20 cellular contexts compared by ENCODE assay signal in genomic region chr5:115398726-115399125, GRCh38.
DNase-seq lines count a peak whose midpoint lies in the region; ATAC-seq and TF ChIP-seq lines count a peak whose summit lies in the region.
"Had no signal": no experiment of that assay in that cellular context is flagged by ENCODE, and none has a peak within 500 bp of the region (broad histone marks: within the 10 kb centered on the region; RNA-seq: fewer than 3 reads in every experiment).

No MANE protein-coding gene starts in this region.

- ATAC-seq in HG03280 (IDR thresholded peaks at IDR 0.05; ENCODE audit: unreplicated experiment), result no peak
- ATAC-seq in HG02852 (IDR thresholded peaks at IDR 0.05; ENCODE audit: unreplicated experiment), result no peak
- ATAC-seq in HG03108 (IDR thresholded peaks at IDR 0.05; ENCODE audit: unreplicated experiment), result no peak
- ATAC-seq: CD8-positive, alpha-beta T cell; gastrocnemius medialis; naive thymus-derived CD4-positive, alpha-beta T cell; stimulated activated naive B cell treated with anti-CD40 and anti-IgM and Interleukin-4, amounts not matched to agents 10 μg/mL and 1 μg/mL and 100 μg/mL, for 72 hours had no signal

- H3K27me3 ChIP-seq in AG04450 (ENCODE audit: control insufficient read depth, insufficient read depth, low read length), result no peaks in the 10 kb centered on the region
- H3K27me3 ChIP-seq: gastrocnemius medialis had no signal

- H3K4me3 ChIP-seq in AG04450 (ENCODE audit: low read depth, low read length) (no peak overlapping the region), astrocyte of the spinal cord (ENCODE audit: low read depth, low read length) (no peak overlapping the region), foreskin fibroblast (ENCODE audit: low read depth in 1 of 2, low read length in 2 of 2) (no peak overlapping the region)
- H3K4me3 ChIP-seq: gastrocnemius medialis, lung, PC-9, spleen had no signal

- POLR2A ChIA-PET in AG04450 (lab: Yijun Ruan, JAX), result interaction anchor here (1.3 kb wide), 1 partner anchor 16 kb away, joined by 3 read pairs; no protein-coding TSS in a partner anchor

- CTCF ChIA-PET in AG04450 (lab: Charles Lee), result no interaction called here

- H3K9me3 ChIP-seq in AG04450 (ENCODE audit: control insufficient read depth, insufficient read depth, low read length), result peaks cover 5% of the 10 kb centered on the region; the same call in 1 of the 2 replicates
- H3K9me3 ChIP-seq: gastrocnemius medialis, spleen had no signal

- H3K27ac ChIP-seq in AG04450 (ENCODE audit: low read depth, low read length), result no peak overlapping the region
- H3K27ac ChIP-seq: gastrocnemius medialis, PC-9, spleen had no signal

- in situ Hi-C loops in astrocyte of the spinal cord (cut with HindIII; ENCODE audit: low sequenced_read_pairs), result no loop called here

- TF ChIP-seq CTCF in AG04450 (IDR thresholded peaks at IDR 0.05; ENCODE audit: low read depth, low read length) (no peak), astrocyte of the spinal cord (IDR thresholded peaks at IDR 0.05; ENCODE audit: low read depth, low read length) (no peak), foreskin fibroblast (IDR thresholded peaks at IDR 0.05; ENCODE audit: low read depth, low read length) (no peak)

- DNase-seq in AG04450 (ENCODE audit: low read depth, low spot score) (peak; percentile 74), HS-5 (ENCODE audit: low read depth) (peak; percentile 79), astrocyte of the spinal cord (ENCODE audit: low read depth, low spot score) (peak; percentile 83), foreskin fibroblast (peak; percentile 85 to 89), pons (ENCODE audit: low spot score) (no peak)
- DNase-seq: activated CD4-positive, alpha-beta T cell treated with anti-CD3 and anti-CD28 coated beads, Interleukin-2, amount 10 ng/mL, durations not matched to agents 24 days and 14 days; activated CD8-positive, alpha-beta memory T cell treated with anti-CD3 and anti-CD28 coated beads, Interleukin-2, amount 50 U/mL, for 48 hours; activated naive CD4-positive, alpha-beta T cell treated with Interleukin-2 at 50 U/mL for 16 hours; CD8-positive, alpha-beta T cell; gastrocnemius medialis; naive thymus-derived CD4-positive, alpha-beta T cell; NCI-H1930; NCI-H510A treated with DMSO at 0.1 percent for 48 hours; spleen; stimulated activated naive B cell treated with anti-CD40 and anti-IgM and Interleukin-4, amounts not matched to agents 10 μg/mL and 1 μg/mL and 100 μg/mL, for 72 hours had no signal
